ENCODE assay signal across 24 cellular contexts in genomic region chr19:28685802-28686201, GRCh38.
"Had no signal": no experiment of that assay in that cellular context is flagged by ENCODE, and none has a peak within 500 bp of the region (broad histone marks: within the 10 kb centered on the region; RNA-seq: fewer than 3 reads in every experiment).

No MANE protein-coding gene starts in this region.

- FAIRE-seq: islet of Langerhans, small intestine had no signal

- H3K79me2 ChIP-seq: parathyroid adenoma had no signal

- H3K4me2 ChIP-seq: neural progenitor cell had no signal

- H3K4me1 ChIP-seq: gastroesophageal sphincter, heart left ventricle, left lung, neural progenitor cell, parathyroid adenoma, right lobe of liver, tibial nerve, upper lobe of left lung had no signal

- DNase-seq: effector CD8-positive, alpha-beta T cell; endodermal cell; foreskin fibroblast; heart left ventricle; hippocampal formation; left cardiac atrium; left lung; mesenchymal stem cell; mucosa of descending colon; naive B cell; right lobe of liver; small intestine; stimulated activated CD4-positive, alpha-beta T cell treated with anti-CD3 and anti-CD28 coated beads, Interleukin-15, amount 100 ng/mL, for 24 hours; stimulated activated CD4-positive, alpha-beta T cell treated with anti-CD3 and anti-CD28 coated beads, Interleukin-2, amount 100 ng/mL, for 48 hours; stimulated activated naive B cell treated with anti-CD40 and anti-IgM and Interleukin-4, amounts not matched to agents 10 μg/mL and 1 μg/mL and 100 μg/mL, for 72 hours; upper lobe of left lung had no signal

- H3K27ac ChIP-seq: epithelial cell of prostate, gastroesophageal sphincter, heart left ventricle, left lung, neural progenitor cell, parathyroid adenoma, right lobe of liver, thoracic aorta, tibial nerve, upper lobe of left lung had no signal

- H2AFZ ChIP-seq: neural progenitor cell, parathyroid adenoma had no signal

- H3K36me3 ChIP-seq: gastroesophageal sphincter, heart left ventricle, left lung, neural progenitor cell, right lobe of liver, thoracic aorta, tibial nerve, upper lobe of left lung had no signal

- H3K9me3 ChIP-seq: gastroesophageal sphincter, mucosa of descending colon, right lobe of liver, thoracic aorta, upper lobe of left lung had no signal

- H3K27me3 ChIP-seq: gastroesophageal sphincter, heart left ventricle, left lung, neural progenitor cell, right lobe of liver, tibial nerve, upper lobe of left lung had no signal

- ATAC-seq: esophagus mucosa; gastroesophageal sphincter; heart left ventricle; left cardiac atrium; left lung; mucosa of descending colon; right lobe of liver; stimulated activated naive B cell treated with anti-CD40 and anti-IgM and Interleukin-4, amounts not matched to agents 10 μg/mL and 1 μg/mL and 100 μg/mL, for 72 hours had no signal

- H3K9ac ChIP-seq: neural progenitor cell, parathyroid adenoma had no signal

- H3K4me3 ChIP-seq: gastroesophageal sphincter, heart left ventricle, left lung, mucosa of descending colon, neural progenitor cell, right lobe of liver, thoracic aorta, tibial nerve, upper lobe of left lung had no signal
